ENCODE assay signal across 15 cellular contexts in the genomic region with DNA sequence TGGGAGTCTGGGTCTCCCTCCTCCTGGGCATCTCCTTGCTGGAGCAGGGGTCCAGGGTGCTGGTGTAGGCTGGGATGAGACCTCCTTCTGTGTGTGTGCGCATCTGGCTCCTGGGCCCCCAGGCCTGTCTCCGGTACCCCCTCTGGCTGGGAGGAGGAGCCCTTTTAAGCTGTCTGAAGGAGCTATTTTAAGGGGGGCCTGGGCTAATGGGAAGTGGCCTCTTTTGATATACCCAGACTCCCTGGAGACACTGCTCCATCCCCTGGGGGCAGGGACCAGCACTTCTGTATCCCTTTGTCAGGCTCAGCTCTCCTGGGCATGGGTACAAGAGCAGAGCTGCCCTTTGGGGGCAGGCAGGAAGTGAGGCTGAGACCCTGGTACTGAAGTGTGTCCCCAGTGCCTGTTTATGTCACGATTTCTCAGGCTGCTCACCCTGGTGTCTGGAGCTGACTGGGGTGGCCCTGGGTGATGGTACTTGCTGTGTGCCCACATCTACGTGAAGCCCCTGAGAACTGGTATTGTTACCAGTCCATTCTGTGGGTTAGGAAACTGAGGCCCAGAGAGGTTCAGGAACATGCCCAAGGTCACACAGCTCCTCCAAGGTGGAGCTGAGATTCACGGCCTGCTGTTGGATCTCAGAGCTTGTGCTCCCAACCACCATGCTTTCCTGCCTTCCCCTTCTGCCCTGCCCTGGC. TPM values are rescaled to one million over a fixed set of nuclear protein-coding genes. Genes with fewer than 3 reads are reported as not detected.
DNase-seq lines count a peak whose midpoint lies in the region; TF ChIP-seq lines count a peak whose summit lies in the region.
"Had no signal": no experiment of that assay in that cellular context is flagged by ENCODE, and none has a peak within 500 bp of the region (broad histone marks: within the 10 kb centered on the region; RNA-seq: fewer than 3 reads in every experiment).

No MANE protein-coding gene starts in this region.

- H4K8ac ChIP-seq in neuronal stem cell (ENCODE audit: low read depth, low read length), result no peak overlapping the region

- H3K9me3 ChIP-seq in neuronal stem cell (replicated peaks in 1 of 2; ENCODE audit: control insufficient read depth in 2 of 2, insufficient read depth in 1 of 2, low read depth in 1 of 2, low read length in 2 of 2), result no peaks in the 10 kb centered on the region
- H3K9me3 ChIP-seq in SK-N-SH, result no peaks in the 10 kb centered on the region
- H3K9me3 ChIP-seq: adrenal gland, Peyer's patch, stomach had no signal

- no peaks in the 10 kb centered on the region for H3K27me3 Mint-ChIP-seq in T-helper 1 cell treated with Interleukin-12 subunit alpha and Interleukin-12 subunit beta and Interleukin-4 antibody, amounts not matched to agents 30 μg/mL and 1 μg/mL, for 36 hours (ENCODE audit: low read depth)
- peaks cover 2% of the 10 kb centered on the region for H3K27me3 Mint-ChIP-seq in IgD-negative memory B cell
- H3K27me3 Mint-ChIP-seq in activated naive CD8-positive, alpha-beta T cell, result no peaks in the 10 kb centered on the region

- H3K9me3 Mint-ChIP-seq in T-helper 1 cell treated with Interleukin-12 subunit alpha and Interleukin-12 subunit beta and Interleukin-4 antibody, amounts not matched to agents 30 μg/mL and 1 μg/mL, for 36 hours, result no peaks in the 10 kb centered on the region
- H3K9me3 Mint-ChIP-seq in IgD-negative memory B cell, result no peaks in the 10 kb centered on the region
- H3K9me3 Mint-ChIP-seq in activated naive CD8-positive, alpha-beta T cell (ENCODE audit: low read depth), result no peaks in the 10 kb centered on the region

- H3K4me3 ChIP-seq in neuronal stem cell (ENCODE audit: low read length in 2 of 2) (no peak overlapping the region), coronary artery (no peak overlapping the region), SK-N-SH (ENCODE audit: low read depth in 2 of 2, low read length in 1 of 2) (no peak overlapping the region)
- H3K4me3 ChIP-seq: adrenal gland had no signal

- no peaks in the 10 kb centered on the region for H3F3A ChIP-seq in SK-N-SH (replicated peaks; ENCODE audit: insufficient read depth)

- H2BK12ac ChIP-seq in neuronal stem cell (ENCODE audit: low read length), result no peak overlapping the region

- CTCF ChIA-PET in SK-N-SH (lab: Yijun Ruan, JAX), result interaction anchor here (0.7 to 1.1 kb wide), 4 partner anchors 12 to 248 kb away, joined by 3 to 4 read pairs (median 4); a partner anchor contains a TSS

- peaks cover 3% of the 10 kb centered on the region; the same call in 1 of the 2 replicates for H4K20me1 ChIP-seq in SK-N-SH (ENCODE audit: insufficient read depth)

- no peaks in the 10 kb centered on the region for H3K79me1 ChIP-seq in neuronal stem cell (ENCODE audit: low read depth, low read length)

- H3K36me3 ChIP-seq in neuronal stem cell (replicated peaks in 1 of 2; ENCODE audit: control insufficient read depth in 2 of 2, insufficient read depth in 2 of 2, low read length in 2 of 2) (no peaks in the 10 kb centered on the region), SK-N-SH (replicated peaks in 1 of 2; ENCODE audit: control insufficient read depth in 1 of 2, insufficient read depth in 2 of 2, low read length in 1 of 2) (no peaks in the 10 kb centered on the region)
- H3K36me3 ChIP-seq: adrenal gland, Peyer's patch, stomach had no signal

- H3K23ac ChIP-seq in neuronal stem cell (ENCODE audit: low read depth, low read length, poor library complexity), result peak overlapping the region; percentile 29

- H3K27ac Mint-ChIP-seq in T-helper 1 cell treated with Interleukin-12 subunit alpha and Interleukin-12 subunit beta and Interleukin-4 antibody, amounts not matched to agents 30 μg/mL and 1 μg/mL, for 36 hours, result peak overlapping the region; percentile 98
- H3K27ac Mint-ChIP-seq in IgD-negative memory B cell, result peak overlapping the region; percentile 98 to 100 (median 99)
- H3K27ac Mint-ChIP-seq in activated naive CD8-positive, alpha-beta T cell, result peak overlapping the region; percentile 99

- no peak overlapping the region for H2BK120ac ChIP-seq in neuronal stem cell (ENCODE audit: low read depth, low read length)

- H3K4me2 ChIP-seq in neuronal stem cell (ENCODE audit: insufficient read depth, low read length, poor library complexity, severe bottlenecking) (no peak overlapping the region), SK-N-SH (no peak overlapping the region)

- no peak overlapping the region for H2AK5ac ChIP-seq in neuronal stem cell (ENCODE audit: low read depth, low read length)

- H3K79me2 ChIP-seq in SK-N-SH (ENCODE audit: insufficient read depth), result peaks cover 10% of the 10 kb centered on the region

- peaks cover 71% of the 10 kb centered on the region for H3K4me1 Mint-ChIP-seq in T-helper 1 cell treated with Interleukin-12 subunit alpha and Interleukin-12 subunit beta and Interleukin-4 antibody, amounts not matched to agents 30 μg/mL and 1 μg/mL, for 36 hours (ENCODE audit: low read depth)
- H3K4me1 Mint-ChIP-seq in IgD-negative memory B cell, result peaks cover 42 to 45% (median 42%) of the 10 kb centered on the region in 3 donors
- H3K4me1 Mint-ChIP-seq in activated naive CD8-positive, alpha-beta T cell (ENCODE audit: low read depth), result peaks cover 90% of the 10 kb centered on the region

- no peak overlapping the region for H2BK5ac ChIP-seq in neuronal stem cell (ENCODE audit: low read length)

- TF ChIP-seq EP300 in SK-N-SH (IDR thresholded peaks at IDR 0.05; ENCODE audit: borderline replicate concordance in 1 of 2, low read depth in 1 of 2, low read length in 1 of 2), result no peak

- no peaks in the 10 kb centered on the region for H3K9me2 ChIP-seq in SK-N-SH

- H2AFZ ChIP-seq in neuronal stem cell (ENCODE audit: low read length), result no peak overlapping the region
- H2AFZ ChIP-seq in SK-N-SH (ENCODE audit: low read depth), result no peak overlapping the region

- H3K4me1 ChIP-seq in neuronal stem cell (ENCODE audit: control insufficient read depth in 2 of 2, insufficient read depth in 1 of 2, low read depth in 1 of 2, low read length in 2 of 2), result no peaks in the 10 kb centered on the region
- peaks cover 0 to 19% of the 10 kb centered on the region in 2 experiments; a peak in 1 of 4 replicates for H3K4me1 ChIP-seq in SK-N-SH (ENCODE audit: control insufficient read depth in 1 of 2, insufficient read depth in 2 of 2, low read depth in 1 of 2, low read length in 1 of 2)
- H3K4me1 ChIP-seq: adrenal gland had no signal

- peaks cover 33% of the 10 kb centered on the region for H3K36me3 Mint-ChIP-seq in T-helper 1 cell treated with Interleukin-12 subunit alpha and Interleukin-12 subunit beta and Interleukin-4 antibody, amounts not matched to agents 30 μg/mL and 1 μg/mL, for 36 hours (ENCODE audit: low read depth)
- peaks cover 2% of the 10 kb centered on the region for H3K36me3 Mint-ChIP-seq in IgD-negative memory B cell
- H3K36me3 Mint-ChIP-seq in activated naive CD8-positive, alpha-beta T cell, result peaks cover 3% of the 10 kb centered on the region

- H3K27me3 ChIP-seq in neuronal stem cell (ENCODE audit: control insufficient read depth in 3 of 3, insufficient read depth in 3 of 3, low read depth in 1 of 3, low read length in 3 of 3), result no peaks in the 10 kb centered on the region
- H3K27me3 ChIP-seq in SK-N-SH (ENCODE audit: insufficient read depth), result no peaks in the 10 kb centered on the region
- H3K27me3 ChIP-seq: adrenal gland, Peyer's patch, stomach had no signal

- TF ChIP-seq CTCF in coronary artery (IDR thresholded peaks at IDR 0.05) (no peak), SK-N-SH (IDR thresholded peaks at IDR 0.05) (no peak)

- DNase-seq in T-helper 1 cell (no peak), neuronal stem cell (ENCODE audit: low spot score) (no peak), coronary artery (ENCODE audit: low spot score) (no peak), SK-N-SH (no peak), NCI-H526 (lab: John Stamatoyannopoulos, UW) (no peak)
- DNase-seq: activated CD4-positive, alpha-beta T cell treated with anti-CD3 and anti-CD28 coated beads, Interleukin-2, amount 50 U/mL, for 1 hour; adrenal gland; GOT3; head of caudate nucleus; NCI-H510A; stomach had no signal

- WGBS in neuronal stem cell (ENCODE audit: extremely low coverage in 2 of 2, insufficient read length in 2 of 2, insufficient replicate concordance in 1 of 2), 2 donors, result no CpG with 5 or more reads among the region's 5 CpGs
- 89% methylated on average over 1 of the region's 5 CpGs for WGBS in SK-N-SH (ENCODE audit: low lambda C conversion rate)

- H3K9ac ChIP-seq in neuronal stem cell (ENCODE audit: low read depth, low read length, poor library complexity) (peak overlapping the region; percentile 1), SK-N-SH (no peak overlapping the region)

- no peak for TF ChIP-seq RAD21 in SK-N-SH (IDR thresholded peaks at IDR 0.05; ENCODE audit: low read length)

- H3K18ac ChIP-seq in neuronal stem cell (ENCODE audit: low read length), result no peak overlapping the region

- no peak overlapping the region for H4K91ac ChIP-seq in neuronal stem cell (ENCODE audit: low read depth, low read length, poor library complexity)

- no peak overlapping the region for H3K4ac ChIP-seq in neuronal stem cell (ENCODE audit: low read length)

- H3K4me3 Mint-ChIP-seq in T-helper 1 cell treated with Interleukin-12 subunit alpha and Interleukin-12 subunit beta and Interleukin-4 antibody, amounts not matched to agents 30 μg/mL and 1 μg/mL, for 36 hours, result peak overlapping the region; percentile 95
- peak overlapping the region; percentile 47 to 100 (median 94) for H3K4me3 Mint-ChIP-seq in IgD-negative memory B cell
- H3K4me3 Mint-ChIP-seq in activated naive CD8-positive, alpha-beta T cell, result peak overlapping the region; percentile 95

- H2BK15ac ChIP-seq in neuronal stem cell (ENCODE audit: low read length), result no peak overlapping the region

- no peak overlapping the region for H3K27ac ChIP-seq in neuronal stem cell (replicated peaks; ENCODE audit: low read length)
- no peak overlapping the region for H3K27ac ChIP-seq in coronary artery
- no peak overlapping the region for H3K27ac ChIP-seq in SK-N-SH (ENCODE audit: low read depth in 2 of 2, low read length in 1 of 2)

- POLR2A ChIA-PET in SK-N-SH (lab: Yijun Ruan, JAX), result no interaction called here

- H3K14ac ChIP-seq in neuronal stem cell (ENCODE audit: low read length), result no peak overlapping the region

TF ChIP-seq in SK-N-SH, 30 proteins besides CTCF, POLR2A, EP300 and RAD21 (continues in another document):
- TF ChIP-seq, protein P1, sequence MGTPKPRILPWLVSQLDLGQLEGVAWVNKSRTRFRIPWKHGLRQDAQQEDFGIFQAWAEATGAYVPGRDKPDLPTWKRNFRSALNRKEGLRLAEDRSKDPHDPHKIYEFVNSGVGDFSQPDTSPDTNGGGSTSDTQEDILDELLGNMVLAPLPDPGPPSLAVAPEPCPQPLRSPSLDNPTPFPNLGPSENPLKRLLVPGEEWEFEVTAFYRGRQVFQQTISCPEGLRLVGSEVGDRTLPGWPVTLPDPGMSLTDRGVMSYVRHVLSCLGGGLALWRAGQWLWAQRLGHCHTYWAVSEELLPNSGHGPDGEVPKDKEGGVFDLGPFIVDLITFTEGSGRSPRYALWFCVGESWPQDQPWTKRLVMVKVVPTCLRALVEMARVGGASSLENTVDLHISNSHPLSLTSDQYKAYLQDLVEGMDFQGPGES (IDR thresholded peaks at IDR 0.05; ENCODE audit: low read depth, low read length), result no peak

RNA-seq across cellular contexts. Expression of a gene that starts 6.5 kb away (rescaled TPM):
- polyA plus RNA-seq in IgD-negative memory B cell (40.6 TPM), SK-N-SH (2012; rRNA removed) (13.8 and 14.3 TPM in 2 replicates)
- polyA plus RNA-seq in neuronal stem cell (2013, experiment 1 of 2), result 3.6 TPM
- 3.3 TPM for polyA plus RNA-seq in neuronal stem cell (2013, experiment 2 of 2)
- 6.6 and 11.7 TPM in 2 replicates for polyA plus RNA-seq in SK-N-SH (2012; cell fraction: cytosol; rRNA removed)
- polyA plus RNA-seq in SK-N-SH (2012; cell fraction: nucleus; rRNA removed), result 24.3 and 32.0 TPM in 2 replicates
